ENCODE assay signal across 23 cellular contexts in the genomic region with DNA sequence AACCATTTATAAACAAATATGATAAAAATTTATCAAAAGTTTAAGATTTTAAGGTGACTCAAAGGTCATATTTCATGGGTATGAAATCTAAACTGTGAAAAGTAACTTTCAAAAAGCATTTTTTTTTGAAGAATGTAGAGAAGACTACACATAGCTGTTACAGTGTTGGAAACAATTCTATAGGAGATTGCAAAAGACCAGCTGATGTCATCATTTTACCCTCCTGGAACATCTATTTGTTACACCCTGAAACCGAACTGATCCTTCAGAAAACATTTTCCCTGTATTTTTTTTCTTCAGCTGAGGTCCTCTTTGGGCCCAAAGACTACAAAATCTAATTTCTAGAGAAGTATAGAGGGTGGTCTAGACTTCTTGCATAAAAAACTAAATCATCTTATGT.
DNase-seq lines count a peak whose midpoint lies in the region; ATAC-seq and TF ChIP-seq lines count a peak whose summit lies in the region.
"Had no signal": no experiment of that assay in that cellular context is flagged by ENCODE, and none has a peak within 500 bp of the region (broad histone marks: within the 10 kb centered on the region; RNA-seq: fewer than 3 reads in every experiment).

No MANE protein-coding gene starts in this region.

- TF ChIP-seq CTCF in NB4 (IDR thresholded peaks at IDR 0.05; ENCODE audit: low read depth, low read length), result no peak
- TF ChIP-seq CTCF in epithelial cell of esophagus (IDR thresholded peaks at IDR 0.05; ENCODE audit: insufficient read depth, low read depth, low read length, missing control alignments), result no peak

- no peaks in the 10 kb centered on the region for H3K4me1 Mint-ChIP-seq in immature natural killer cell
- no peaks in the 10 kb centered on the region for H3K4me1 Mint-ChIP-seq in natural killer cell treated with Interleukin-12 subunit alpha and Interleukin-12 subunit beta and Interleukin-15 and Interleukin-18, amount 100 ng/mL, for 72 hours (ENCODE audit: low read depth in 2 of 2)
- no peaks in the 10 kb centered on the region for H3K4me1 Mint-ChIP-seq in activated T-cell treated with anti-CD3 and anti-CD28 coated beads, Interleukin-2, amount 50 U/mL, for 72 hours (ENCODE audit: low read depth)
- H3K4me1 Mint-ChIP-seq: CD8-positive, alpha-beta memory T cell; IgD-negative memory B cell had no signal

- H3K4me3 Mint-ChIP-seq in immature natural killer cell, result no peak overlapping the region
- no peak overlapping the region for H3K4me3 Mint-ChIP-seq in natural killer cell treated with Interleukin-12 subunit alpha and Interleukin-12 subunit beta and Interleukin-15 and Interleukin-18, amount 100 ng/mL, for 72 hours
- H3K4me3 Mint-ChIP-seq in activated T-cell treated with anti-CD3 and anti-CD28 coated beads, Interleukin-2, amount 50 U/mL, for 72 hours, result no peak overlapping the region
- H3K4me3 Mint-ChIP-seq: CD8-positive, alpha-beta memory T cell; IgD-negative memory B cell had no signal

- no peak overlapping the region for H3K27ac Mint-ChIP-seq in immature natural killer cell
- H3K27ac Mint-ChIP-seq in natural killer cell treated with Interleukin-12 subunit alpha and Interleukin-12 subunit beta and Interleukin-15 and Interleukin-18, amount 100 ng/mL, for 72 hours, result no peak overlapping the region
- H3K27ac Mint-ChIP-seq in activated T-cell treated with anti-CD3 and anti-CD28 coated beads, Interleukin-2, amount 50 U/mL, for 72 hours, result no peak overlapping the region
- H3K27ac Mint-ChIP-seq: CD8-positive, alpha-beta memory T cell had no signal

- H3K4me3 ChIP-seq in NB4 (ENCODE audit: low read depth, low read length), result no peak overlapping the region
- no peak overlapping the region for H3K4me3 ChIP-seq in epithelial cell of esophagus (ENCODE audit: low read length)
- H3K4me3 ChIP-seq: SK-N-MC had no signal

- no peak for TF ChIP-seq POLR2A in NB4 (IDR thresholded peaks at IDR 0.05; ENCODE audit: extremely low read depth, insufficient read length)

- DNase-seq in SIG-M5 treated with dmso at 0.1 percent for 504 hours (lab: John Stamatoyannopoulos, UW; ENCODE audit: unreplicated experiment), result peak; percentile 25
- DNase-seq in SIG-M5 (lab: John Stamatoyannopoulos, UW), result no peak
- peak; percentile 38 for DNase-seq in NB4 (ENCODE audit: low read depth)
- DNase-seq in epithelial cell of esophagus (ENCODE audit: low read depth), result peak; percentile 61
- DNase-seq in immature natural killer cell, result no peak
- no peak for DNase-seq in natural killer cell treated with Interleukin-12 subunit alpha and Interleukin-12 subunit beta and Interleukin-15 and Interleukin-18, amount 100 ng/mL, for 72 hours (ENCODE audit: low spot score)
- no peak for DNase-seq in activated T-cell treated with anti-CD3 and anti-CD28 coated beads, Interleukin-2, amount 50 U/mL, for 72 hours
- DNase-seq: Calu3; CD8-positive, alpha-beta memory T cell; DMS153; GOT3; NCI-H1092 treated with DMSO at 0.1 percent for 48 hours; NCI-H1436 treated with DMSO at 0.1 percent for 48 hours; NCI-H2029; NCI-H2227 treated with DMSO at 0.1 percent for 48 hours; NCI-H524; NCI-H774; NK-92 treated with Interleukin-12 subunit alpha and Interleukin-12 subunit beta, amount 100 ng/mL, for 24 hours; OCI-M1; Right ventricle myocardium superior had no signal

- no peaks in the 10 kb centered on the region for H3K36me3 Mint-ChIP-seq in immature natural killer cell
- H3K36me3 Mint-ChIP-seq in natural killer cell treated with Interleukin-12 subunit alpha and Interleukin-12 subunit beta and Interleukin-15 and Interleukin-18, amount 100 ng/mL, for 72 hours, result no peaks in the 10 kb centered on the region
- no peaks in the 10 kb centered on the region for H3K36me3 Mint-ChIP-seq in activated T-cell treated with anti-CD3 and anti-CD28 coated beads, Interleukin-2, amount 50 U/mL, for 72 hours (ENCODE audit: insufficient read depth in 2 of 2)
- H3K36me3 Mint-ChIP-seq: CD8-positive, alpha-beta memory T cell; IgD-negative memory B cell had no signal

- peaks cover 0 to 15% (median 2%) of the 10 kb centered on the region in 6 donors for H3K9me3 Mint-ChIP-seq in immature natural killer cell
- no peaks in the 10 kb centered on the region for H3K9me3 Mint-ChIP-seq in natural killer cell treated with Interleukin-12 subunit alpha and Interleukin-12 subunit beta and Interleukin-15 and Interleukin-18, amount 100 ng/mL, for 72 hours
- H3K9me3 Mint-ChIP-seq in activated T-cell treated with anti-CD3 and anti-CD28 coated beads, Interleukin-2, amount 50 U/mL, for 72 hours, result peaks cover 0 to 3% of the 10 kb centered on the region in 2 donors

- peaks cover 0 to 2% (median 2%) of the 10 kb centered on the region in 3 donors for H3K27me3 Mint-ChIP-seq in immature natural killer cell (ENCODE audit: low read depth in 3 of 3)
- peaks cover 0 to 2% of the 10 kb centered on the region in 2 donors for H3K27me3 Mint-ChIP-seq in natural killer cell treated with Interleukin-12 subunit alpha and Interleukin-12 subunit beta and Interleukin-15 and Interleukin-18, amount 100 ng/mL, for 72 hours
- H3K27me3 Mint-ChIP-seq in activated T-cell treated with anti-CD3 and anti-CD28 coated beads, Interleukin-2, amount 50 U/mL, for 72 hours (ENCODE audit: low read depth), result no peaks in the 10 kb centered on the region
- H3K27me3 Mint-ChIP-seq: IgD-negative memory B cell had no signal

- no peak for ATAC-seq in natural killer cell treated with Interleukin-12 subunit alpha and Interleukin-12 subunit beta and Interleukin-15 and Interleukin-18, amount 100 ng/mL, for 72 hours
- ATAC-seq in activated T-cell treated with anti-CD3 and anti-CD28 coated beads, Interleukin-2, amount 50 U/mL, for 72 hours (replicated peaks in 1 of 2), result no peak
- ATAC-seq: HCT116 had no signal

Comparison
In these comparisons a context has a peak if more than half of its experiments do, and no peak if none do; other contexts are left out.
1. DNase-seq: peak in SIG-M5 treated with dmso at 0.1 percent for 504 hours (single experiment), NB4 (single experiment) and epithelial cell of esophagus (single experiment); none in SIG-M5 (single experiment), immature natural killer cell (0 of 3), natural killer cell treated with Interleukin-12 subunit alpha and Interleukin-12 subunit beta and Interleukin-15 and Interleukin-18, amount 100 ng/mL, for 72 hours (single experiment) and activated T-cell treated with anti-CD3 and anti-CD28 coated beads, Interleukin-2, amount 50 U/mL, for 72 hours (0 of 2).